ENCODE assay signal across 29 cellular contexts in the genomic region with DNA sequence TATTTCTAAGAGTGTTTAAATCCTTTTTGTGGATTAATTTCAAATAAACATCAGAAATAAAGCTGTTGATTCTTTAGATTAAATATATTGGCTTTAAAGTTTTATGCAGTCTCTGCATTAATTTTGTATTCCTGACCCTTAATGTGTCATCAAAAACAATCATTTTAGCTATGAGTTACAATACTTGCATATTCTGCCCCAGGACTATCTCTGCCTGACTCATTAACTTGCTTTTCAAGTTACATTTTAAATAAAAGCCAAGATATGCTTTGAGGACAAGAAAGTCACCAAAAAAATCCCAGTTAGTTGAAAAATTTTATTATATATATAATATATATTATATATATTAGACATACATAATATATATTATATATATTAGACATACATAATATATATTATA.
"Had no signal": no experiment of that assay in that cellular context is flagged by ENCODE, and none has a peak within 500 bp of the region (broad histone marks: within the 10 kb centered on the region; RNA-seq: fewer than 3 reads in every experiment).

No MANE protein-coding gene starts in this region.

- ATAC-seq: activated CD4-positive, alpha-beta T cell treated with anti-CD3 and anti-CD28 coated beads for 36 hours; activated CD8-positive, alpha-beta memory T cell treated with anti-CD3 and anti-CD28 coated beads, Interleukin-2, amount 10 ng/mL, durations not matched to agents 7 days and 5 days; activated CD8-positive, alpha-beta T cell treated with anti-CD3 and anti-CD28 coated beads, Interleukin-2, amount 10 ng/mL, durations not matched to agents 7 days and 5 days; activated naive CD4-positive, alpha-beta T cell treated with anti-CD3 and anti-CD28 coated beads, Interleukin-2, amount 50 U/mL, for 72 hours; activated T-cell treated with anti-CD3 and anti-CD28 coated beads, Interleukin-2, amount 50 U/mL, for 72 hours; gastrocnemius medialis; heart left ventricle; T-helper 17 cell had no signal

- H3K9me3 ChIP-seq: ascending aorta, breast epithelium, esophagus squamous epithelium, gastrocnemius medialis, heart left ventricle had no signal

- H3K36me3 ChIP-seq: ascending aorta, breast epithelium, esophagus squamous epithelium, gastrocnemius medialis, heart left ventricle had no signal

- H3K4me1 ChIP-seq: ascending aorta, breast epithelium, gastrocnemius medialis, heart left ventricle had no signal

- H3K4me3 ChIP-seq: ascending aorta, breast epithelium, coronary artery, esophagus squamous epithelium, gastrocnemius medialis, heart left ventricle had no signal

- DNase-seq: activated CD4-positive, alpha-beta memory T cell treated with anti-CD3 and anti-CD28 coated beads for 36 hours; activated CD4-positive, alpha-beta T cell treated with anti-CD3 and anti-CD28 coated beads for 36 hours; activated CD4-positive, alpha-beta T cell treated with anti-CD3 and anti-CD28 coated beads, Interleukin-2, amount 10 ng/mL, durations not matched to agents 24 days and 14 days; activated CD4-positive, CD25-positive, alpha-beta regulatory T cell; activated CD4-positive, CD25-positive, alpha-beta regulatory T cell treated with anti-CD3 and anti-CD28 coated beads, Interleukin-2, amount 50 U/mL, for 72 hours; activated CD8-positive, alpha-beta memory T cell treated with anti-CD3 and anti-CD28 coated beads, Interleukin-2, amount 10 ng/mL, durations not matched to agents 7 days and 5 days; activated CD8-positive, alpha-beta memory T cell treated with anti-CD3 and anti-CD28 coated beads, Interleukin-2, amount 50 U/mL, for 4 hours; activated CD8-positive, alpha-beta T cell treated with anti-CD3 and anti-CD28 coated beads, Interleukin-2, amount 10 ng/mL, durations not matched to agents 7 days and 5 days; activated gamma-delta T cell; activated naive CD4-positive, alpha-beta T cell; activated naive CD4-positive, alpha-beta T cell treated with anti-CD3 and anti-CD28 coated beads, Interleukin-2, amount 10 ng/mL, durations not matched to agents 7 days and 5 days; activated naive CD8-positive, alpha-beta T cell treated with anti-CD3 and anti-CD28 coated beads, Interleukin-2, amount 10 ng/mL, durations not matched to agents 7 days and 5 days; activated T-cell treated with anti-CD3 and anti-CD28 coated beads, Interleukin-2, amount 50 U/mL, for 24 hours; activated T-cell treated with anti-CD3 and anti-CD28 coated beads, Interleukin-2, amount 50 U/mL, for 72 hours; dorsolateral prefrontal cortex; effector memory CD4-positive, alpha-beta T cell; endodermal cell; erythroblast; esophagus squamous epithelium; gastrocnemius medialis; glutamatergic neuron; heart left ventricle; T-helper 1 cell; T-helper 17 cell; T1000 had no signal

- H3K27me3 ChIP-seq: ascending aorta, breast epithelium, dorsolateral prefrontal cortex, esophagus squamous epithelium, gastrocnemius medialis, heart left ventricle had no signal

- H3K27ac ChIP-seq: ascending aorta, breast epithelium, coronary artery, esophagus squamous epithelium, gastrocnemius medialis, heart left ventricle had no signal
